Comparison of ENCODE assay signal across 1 cellular context in genomic region chr19:3402631-3403443, GRCh38.
A peak's percentile ranks its signal among the peaks of the same experiment; 100 is the strongest.
TF ChIP-seq lines count a peak whose summit lies in the region.

No MANE protein-coding gene starts in this region.

TF ChIP-seq in K562, 482 proteins besides CTCF, POLR2A, EP300 and RAD21 (continued from another document):
- TF ChIP-seq ZKSCAN8 (CRISPR knock-in tag; IDR thresholded peaks at IDR 0.05) (peak; percentile 99), CGGBP1 (CRISPR knock-in tag; IDR thresholded peaks at IDR 0.05) (no peak), ID3 (CRISPR knock-in tag; IDR thresholded peaks at IDR 0.05) (no peak), ID3 (tag; IDR thresholded peaks at IDR 0.05) (no peak), SP2 (IDR thresholded peaks at IDR 0.05; ENCODE audit: extremely low read depth, low read depth, low read length, poor library complexity, severe bottlenecking) (no peak), TCF7 (IDR thresholded peaks at IDR 0.05; ENCODE audit: borderline replicate concordance) (no peak), HDAC2 (IDR thresholded peaks at IDR 0.05) (peak; percentile 51; the same call in 1 of the 2 replicates), NFATC3 (IDR thresholded peaks at IDR 0.05) (no peak), SUPT5H (IDR thresholded peaks at IDR 0.05) (no peak), ZNF24 (IDR thresholded peaks at IDR 0.05) (no peak), ZNF184 (CRISPR knock-in tag; IDR thresholded peaks at IDR 0.05) (no peak), ZNF592 (IDR thresholded peaks at IDR 0.05) (no peak), ELF2 (CRISPR knock-in tag; IDR thresholded peaks at IDR 0.05) (no peak), ZNF77 (CRISPR knock-in tag; IDR thresholded peaks at IDR 0.05) (no peak), ZNF764 (CRISPR knock-in tag; IDR thresholded peaks at IDR 0.05; ENCODE audit: low read depth) (no peak), SRSF1 (IDR thresholded peaks at IDR 0.05; ENCODE audit: low read depth, low read length) (no peak), NONO (IDR thresholded peaks at IDR 0.05; ENCODE audit: low read depth in 2 of 2, low read length in 1 of 2) (no peak), ZNF140 (CRISPR knock-in tag; IDR thresholded peaks at IDR 0.05) (no peak), CEBPG (CRISPR knock-in tag; IDR thresholded peaks at IDR 0.05) (no peak), CEBPG (tag; conservative IDR thresholded peaks at IDR 0.05 in 1 of 2, IDR thresholded peaks at IDR 0.05 in 1 of 2) (no peak), ZNF318 (IDR thresholded peaks at IDR 0.05; ENCODE audit: borderline replicate concordance in 1 of 2, low read depth in 1 of 2) (no peak), POU5F1 (IDR thresholded peaks at IDR 0.05; ENCODE audit: borderline replicate concordance, low read depth, low read length, partially characterized antibody) (no peak), ZBED1 (IDR thresholded peaks at IDR 0.05) (no peak), CEBPZ (IDR thresholded peaks at IDR 0.05; ENCODE audit: borderline replicate concordance, low read depth, low read length) (no peak), SMAD2 (IDR thresholded peaks at IDR 0.05; ENCODE audit: low read depth, low read length) (no peak), JUNB (CRISPR knock-in tag; conservative IDR thresholded peaks at IDR 0.05) (no peak), RFX1 (IDR thresholded peaks at IDR 0.05) (no peak), U2AF2 (optimal IDR thresholded peaks at IDR 0.05; ENCODE audit: low read depth, low read length) (no peak), ZFP36 (IDR thresholded peaks at IDR 0.05; ENCODE audit: low read depth, low read length, partially characterized antibody) (peak; percentile 48), USF2 (CRISPR knock-in tag; IDR thresholded peaks at IDR 0.05) (no peak), HSF4 (CRISPR knock-in tag; IDR thresholded peaks at IDR 0.05; ENCODE audit: borderline replicate concordance) (no peak), POLR3G (IDR thresholded peaks at IDR 0.05; ENCODE audit: extremely low read depth, insufficient read length, insufficient replicate concordance) (no peak), SRSF3 (IDR thresholded peaks at IDR 0.05; ENCODE audit: insufficient read depth, low read length) (no peak), ZNF311 (CRISPR knock-in tag; IDR thresholded peaks at IDR 0.05) (0 out of 2 replicates have a peak, but pooled peaks have one; percentile 19), MCM7 (IDR thresholded peaks at IDR 0.05) (no peak), CBX8 (IDR thresholded peaks at IDR 0.05; ENCODE audit: borderline replicate concordance, extremely low read depth, low read depth, low read length, poor library complexity, severe bottlenecking) (no peak), MED1 (CRISPR knock-in tag; IDR thresholded peaks at IDR 0.05; ENCODE audit: borderline replicate concordance) (no peak), SREBF2 (CRISPR knock-in tag; IDR thresholded peaks at IDR 0.05) (no peak), ZBTB1 (CRISPR knock-in tag; IDR thresholded peaks at IDR 0.05; ENCODE audit: borderline replicate concordance, low read depth) (no peak)
